In genomic region chr1:7384121-7384520, GRCh38 we compare ENCODE assay signal across 13 cellular contexts.
"Had no signal": no experiment of that assay in that cellular context is flagged by ENCODE, and none has a peak within 500 bp of the region (broad histone marks: within the 10 kb centered on the region; RNA-seq: fewer than 3 reads in every experiment).

No MANE protein-coding gene starts in this region.

- H3K9me3 ChIP-seq: gastrocnemius medialis had no signal

- FAIRE-seq: astrocyte, kidney had no signal

- H3K27me3 ChIP-seq: gastrocnemius medialis had no signal

- H3K27ac ChIP-seq: gastrocnemius medialis had no signal

- DNase-seq: activated CD4-positive, alpha-beta T cell treated with anti-CD3 and anti-CD28 coated beads, Interleukin-2, amount 50 U/mL, for 48 hours; activated CD4-positive, CD25-positive, alpha-beta regulatory T cell treated with anti-CD3 and anti-CD28 coated beads, Interleukin-2, amount 50 U/mL, for 72 hours; activated naive CD4-positive, alpha-beta T cell; effector CD8-positive, alpha-beta T cell; gastrocnemius medialis; kidney; naive B cell; occipital lobe; SIG-M5; stimulated activated CD4-positive, alpha-beta T cell treated with anti-CD3 and anti-CD28 coated beads, Interleukin-4, amount 100 ng/mL, for 1 hour; stimulated activated CD8-positive, alpha-beta memory T cell treated with anti-CD3 and anti-CD28 coated beads, Interleukin-4, amount 100 ng/mL, for 48 hours; stimulated activated naive CD8-positive, alpha-beta T cell treated with anti-CD3 and anti-CD28 coated beads, Interleukin-15, Interleukin-2, amounts not matched to agents 100 U/mL and 50 U/mL, for 24 hours had no signal

- ATAC-seq: gastrocnemius medialis; stimulated activated naive CD8-positive, alpha-beta T cell treated with anti-CD3 and anti-CD28 coated beads, Interleukin-15, Interleukin-2, amounts not matched to agents 100 U/mL and 50 U/mL, for 24 hours had no signal

- H3K4me3 ChIP-seq: gastrocnemius medialis had no signal

- H3K36me3 ChIP-seq: gastrocnemius medialis had no signal
